10 cellular contexts compared by ENCODE assay signal in the genomic region with DNA sequence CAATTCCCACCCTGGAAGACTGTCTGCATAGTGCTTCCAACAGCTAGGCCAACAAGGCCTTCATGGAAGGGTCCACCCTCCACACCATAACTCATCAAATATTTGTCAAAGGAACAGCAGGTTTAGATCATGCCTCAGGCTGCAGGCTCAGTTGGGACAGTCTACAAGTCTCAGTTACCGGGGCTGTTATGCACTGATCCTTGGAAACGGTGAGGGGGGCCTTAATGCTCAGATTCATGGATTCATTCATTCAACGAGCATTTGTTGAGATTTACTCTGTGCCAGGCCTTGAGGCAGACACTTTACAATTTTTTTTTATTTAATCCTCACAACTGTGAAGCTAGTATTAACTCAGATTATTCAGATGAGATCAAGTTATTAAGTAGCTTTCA. TPM values are rescaled to one million over a fixed set of nuclear protein-coding genes. Genes with fewer than 3 reads are reported as not detected.
DNase-seq lines count a peak whose midpoint lies in the region; ATAC-seq, FAIRE-seq and TF ChIP-seq lines count a peak whose summit lies in the region.
"Had no signal": no experiment of that assay in that cellular context is flagged by ENCODE, and none has a peak within 500 bp of the region (broad histone marks: within the 10 kb centered on the region; RNA-seq: fewer than 3 reads in every experiment).

No MANE protein-coding gene starts in this region.

- POLR2A ChIA-PET in A549 (lab: Yijun Ruan, JAX): interaction anchor here (1.3 kb wide), 1 partner anchor 10 kb away, joined by 3 read pairs; no protein-coding TSS in a partner anchor

- no peaks in the 10 kb centered on the region for H3K27me3 ChIP-seq in mesenchymal stem cell (ENCODE audit: control insufficient read depth in 1 of 2, insufficient read depth in 1 of 2, low read length in 2 of 2)
- H3K27me3 ChIP-seq: BLaER1 treated with 17β-estradiol and CSF1 and Interleukin-3, amounts not matched to agents 10 nM and 100 nM had no signal

- H3K18ac ChIP-seq in mesenchymal stem cell (ENCODE audit: low read depth in 1 of 2, low read length in 2 of 2): no peak overlapping the region

- peak overlapping the region; percentile 44 for H4K91ac ChIP-seq in mesenchymal stem cell (ENCODE audit: low read length)

- H3K9me3 ChIP-seq in A549 (no peaks in the 10 kb centered on the region), SK-N-MC (ENCODE audit: low read depth, low read length) (no peaks in the 10 kb centered on the region), mesenchymal stem cell (ENCODE audit: control insufficient read depth, low read length) (no peaks in the 10 kb centered on the region)
- H3K9me3 ChIP-seq: BLaER1 treated with 17β-estradiol and CSF1 and Interleukin-3, amounts not matched to agents 10 nM and 100 nM; Caco-2 had no signal

- no peak overlapping the region for H3K27ac ChIP-seq in A549
- peak overlapping the region; percentile 1; the same call in 1 of the 2 replicates for H3K27ac ChIP-seq in SK-N-MC
- H3K27ac ChIP-seq in mesenchymal stem cell (ENCODE audit: low read length, poor library complexity, severe bottlenecking): no peak overlapping the region
- H3K27ac ChIP-seq: BLaER1 treated with 17β-estradiol and CSF1 and Interleukin-3, amounts not matched to agents 10 nM and 100 nM had no signal

- H3K23ac ChIP-seq in mesenchymal stem cell (ENCODE audit: low read length in 2 of 2): no peak overlapping the region

- no peak for DNase-seq in A549 (ENCODE audit: low read depth in 1 of 2, low spot score in 1 of 2)
- no peak for DNase-seq in D721Med (ENCODE audit: insufficient read length, low spot score)
- DNase-seq in SK-N-MC (ENCODE audit: low read depth, low spot score): no peak
- no peak for DNase-seq in mesenchymal stem cell
- DNase-seq in cerebellum (ENCODE audit: low spot score): no peak
- DNase-seq in T-helper 2 cell: no peak

- TF ChIP-seq RAD21 in A549 (conservative IDR thresholded peaks at IDR 0.05 in 1 of 2, IDR thresholded peaks at IDR 0.05 in 1 of 2): no peak

- TF ChIP-seq CTCF in A549 (IDR thresholded peaks at IDR 0.05) (no peak), D721Med (IDR thresholded peaks at IDR 0.05; ENCODE audit: insufficient read depth, missing control alignments) (no peak)

- H2BK120ac ChIP-seq in mesenchymal stem cell (ENCODE audit: low read depth, low read length): no peak overlapping the region

- no peak overlapping the region for H2BK12ac ChIP-seq in mesenchymal stem cell (ENCODE audit: low read length in 2 of 2)

- peak overlapping the region; percentile 49 for H4K8ac ChIP-seq in mesenchymal stem cell (ENCODE audit: low read length)

- TF ChIP-seq POLR2A in A549 (IDR thresholded peaks at IDR 0.05; ENCODE audit: low read length): no peak

- H3K36me3 ChIP-seq in SK-N-MC (ENCODE audit: insufficient read depth, low read length) (peaks cover 11% of the 10 kb centered on the region), mesenchymal stem cell (ENCODE audit: control insufficient read depth in 1 of 2, insufficient read depth in 2 of 2, low read depth in 1 of 2, low read length in 2 of 2) (no peaks in the 10 kb centered on the region)

- CTCF ChIA-PET in A549 (lab: Yijun Ruan, JAX): interaction anchor here (0.7 to 5.4 kb wide), 44 partner anchors 10 to 868 kb away, joined by 3 to 69 read pairs (median 4); partner anchors contain the start of genes KIAA0319L, SMIM12 and TFAP2E

- no peak overlapping the region for H3K14ac ChIP-seq in mesenchymal stem cell (ENCODE audit: low read length in 2 of 2)

- H2BK5ac ChIP-seq in mesenchymal stem cell (ENCODE audit: low read depth, low read length, poor library complexity, severe bottlenecking): no peak overlapping the region

- peaks cover 2% of the 10 kb centered on the region for H3K79me1 ChIP-seq in mesenchymal stem cell (replicated peaks; ENCODE audit: low read length, poor library complexity, severe bottlenecking)

- H2AFZ ChIP-seq in mesenchymal stem cell (ENCODE audit: low read depth, low read length): no peak overlapping the region

- no peak overlapping the region for H3K9ac ChIP-seq in SK-N-MC (ENCODE audit: insufficient read length)
- H3K9ac ChIP-seq in mesenchymal stem cell (ENCODE audit: low read length): no peak overlapping the region
- H3K9ac ChIP-seq: BLaER1 treated with 17β-estradiol and CSF1 and Interleukin-3, amounts not matched to agents 10 nM and 100 nM had no signal

- H3K4me3 ChIP-seq in A549 (no peak overlapping the region), SK-N-MC (no peak overlapping the region), mesenchymal stem cell (ENCODE audit: insufficient read depth in 1 of 2, low read depth in 1 of 2, low read length in 2 of 2) (no peak overlapping the region)
- H3K4me3 ChIP-seq: BLaER1 treated with 17β-estradiol and CSF1 and Interleukin-3, amounts not matched to agents 10 nM and 100 nM had no signal

- no peak overlapping the region for H3K4ac ChIP-seq in mesenchymal stem cell (ENCODE audit: low read depth in 1 of 2, low read length in 2 of 2)

- H2AK5ac ChIP-seq in mesenchymal stem cell (ENCODE audit: low read length, severe bottlenecking): no peak overlapping the region

- H3K4me2 ChIP-seq in A549 (no peak overlapping the region), mesenchymal stem cell (ENCODE audit: low read length, poor library complexity, severe bottlenecking) (no peak overlapping the region)

- no peak overlapping the region for H2BK15ac ChIP-seq in mesenchymal stem cell (ENCODE audit: low read depth, poor library complexity, severe bottlenecking)

- H3K4me1 ChIP-seq in A549 (no peaks in the 10 kb centered on the region), mesenchymal stem cell (ENCODE audit: control insufficient read depth, insufficient read depth, low read depth, low read length) (no peaks in the 10 kb centered on the region)
- H3K4me1 ChIP-seq: Caco-2 had no signal

- no peak for TF ChIP-seq EP300 in A549 (IDR thresholded peaks at IDR 0.05)

- 82% methylated on average over 3 of the region's 3 CpGs for WGBS in A549 (ENCODE audit: missing lambda C conversion rate)
- WGBS in mesenchymal stem cell: 97% methylated on average over 3 of the region's 3 CpGs

- FAIRE-seq in A549 (lab: Jason Lieb, UNC) (no peak), D721Med (lab: Jason Lieb, UNC) (peak; percentile 70)
- FAIRE-seq: H54 had no signal

- ATAC-seq in A549 (peak; percentile 36 to 48; a peak in 4 of 6 replicates), GM18520 (IDR thresholded peaks at IDR 0.05; ENCODE audit: unreplicated experiment) (no peak)

TF ChIP-seq in A549, 52 proteins besides CTCF, POLR2A, EP300 and RAD21 (continues in another document):
- TF ChIP-seq NPAS2 (CRISPR knock-in tag; IDR thresholded peaks at IDR 0.05; ENCODE audit: borderline replicate concordance): no peak
- TF ChIP-seq, protein P1, sequence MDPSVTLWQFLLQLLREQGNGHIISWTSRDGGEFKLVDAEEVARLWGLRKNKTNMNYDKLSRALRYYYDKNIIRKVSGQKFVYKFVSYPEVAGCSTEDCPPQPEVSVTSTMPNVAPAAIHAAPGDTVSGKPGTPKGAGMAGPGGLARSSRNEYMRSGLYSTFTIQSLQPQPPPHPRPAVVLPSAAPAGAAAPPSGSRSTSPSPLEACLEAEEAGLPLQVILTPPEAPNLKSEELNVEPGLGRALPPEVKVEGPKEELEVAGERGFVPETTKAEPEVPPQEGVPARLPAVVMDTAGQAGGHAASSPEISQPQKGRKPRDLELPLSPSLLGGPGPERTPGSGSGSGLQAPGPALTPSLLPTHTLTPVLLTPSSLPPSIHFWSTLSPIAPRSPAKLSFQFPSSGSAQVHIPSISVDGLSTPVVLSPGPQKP (IDR thresholded peaks at IDR 0.05; ENCODE audit: low read depth, low read length): no peak
- no peak for TF ChIP-seq SREBF2 (IDR thresholded peaks at IDR 0.05)
- no peak for TF ChIP-seq CEBPB (IDR thresholded peaks at IDR 0.05)
- TF ChIP-seq ZFP36 (IDR thresholded peaks at IDR 0.05; ENCODE audit: borderline replicate concordance, partially characterized antibody): no peak
- no peak for TF ChIP-seq TFCP2L1 (CRISPR knock-in tag; IDR thresholded peaks at IDR 0.05)
- TF ChIP-seq, protein P2, sequence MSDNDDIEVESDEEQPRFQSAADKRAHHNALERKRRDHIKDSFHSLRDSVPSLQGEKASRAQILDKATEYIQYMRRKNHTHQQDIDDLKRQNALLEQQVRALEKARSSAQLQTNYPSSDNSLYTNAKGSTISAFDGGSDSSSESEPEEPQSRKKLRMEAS (IDR thresholded peaks at IDR 0.05): no peak
- no peak for TF ChIP-seq ZSCAN20 (CRISPR knock-in tag; IDR thresholded peaks at IDR 0.05)
- no peak for TF ChIP-seq FOXS1 (CRISPR knock-in tag; IDR thresholded peaks at IDR 0.05)
- TF ChIP-seq, protein P3, sequence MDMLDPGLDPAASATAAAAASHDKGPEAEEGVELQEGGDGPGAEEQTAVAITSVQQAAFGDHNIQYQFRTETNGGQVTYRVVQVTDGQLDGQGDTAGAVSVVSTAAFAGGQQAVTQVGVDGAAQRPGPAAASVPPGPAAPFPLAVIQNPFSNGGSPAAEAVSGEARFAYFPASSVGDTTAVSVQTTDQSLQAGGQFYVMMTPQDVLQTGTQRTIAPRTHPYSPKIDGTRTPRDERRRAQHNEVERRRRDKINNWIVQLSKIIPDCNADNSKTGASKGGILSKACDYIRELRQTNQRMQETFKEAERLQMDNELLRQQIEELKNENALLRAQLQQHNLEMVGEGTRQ (IDR thresholded peaks at IDR 0.05): no peak
- TF ChIP-seq RARB (CRISPR knock-in tag; IDR thresholded peaks at IDR 0.05): no peak
- TF ChIP-seq RFX5 (IDR thresholded peaks at IDR 0.05): no peak
- TF ChIP-seq CHD4 (IDR thresholded peaks at IDR 0.05; ENCODE audit: borderline replicate concordance): no peak

RNA-seq across cellular contexts. Expression of gene C1orf216, which starts 8.7 kb away (rescaled TPM):
- polyA plus RNA-seq in A549 (2011; rRNA removed) (12.0 and 12.1 TPM in 2 replicates), A549 (2017; fragmentation: RNase III; extraction: RNeasy Plus Mini Kit Qiagen cat#74134 plus additional on column Dnase treatment) (14.7 to 18.0 TPM (median 17.7 TPM) in 3 replicates)
- 7.8 and 9.2 TPM in 2 replicates for polyA plus RNA-seq in A549 (2012; cell fraction: cytosol; rRNA removed)
- polyA plus RNA-seq in A549 (2012; cell fraction: nucleus; rRNA removed): 11.4 and 17.3 TPM in 2 replicates
- polyA minus RNA-seq in A549 (2011; rRNA and poly(A)+ RNA removed): 11.4 and 11.6 TPM in 2 replicates
- 7.0 TPM for polyA plus RNA-seq in mesenchymal stem cell (2013, experiment 1 of 2)
- 6.8 TPM for polyA plus RNA-seq in mesenchymal stem cell (2013, experiment 2 of 2)
- total RNA-seq in cerebellum: 26.9 TPM

RNA-seq across cellular contexts. Expression of gene CLSPN, which starts 42.3 kb away (rescaled TPM):
- polyA plus RNA-seq in A549 (2011; rRNA removed): 13.6 and 17.5 TPM in 2 replicates
- polyA plus RNA-seq in A549 (2012; cell fraction: cytosol; rRNA removed): 7.6 and 9.4 TPM in 2 replicates
- 5.8 and 7.0 TPM in 2 replicates for polyA plus RNA-seq in A549 (2012; cell fraction: nucleus; rRNA removed)
- 17.5 to 19.0 TPM (median 18.4 TPM) in 3 replicates for polyA plus RNA-seq in A549 (2017; fragmentation: RNase III; extraction: RNeasy Plus Mini Kit Qiagen cat#74134 plus additional on column Dnase treatment)
- polyA minus RNA-seq in A549 (2011; rRNA and poly(A)+ RNA removed): 10.2 and 10.9 TPM in 2 replicates
- polyA plus RNA-seq in mesenchymal stem cell (2013, experiment 1 of 2): 4.4 TPM
- 4.3 TPM for polyA plus RNA-seq in mesenchymal stem cell (2013, experiment 2 of 2)
- 7.1 TPM for total RNA-seq in cerebellum
